In genomic region chr1:18462517-18462916, GRCh38 we compare ENCODE assay signal across 3 cellular contexts. TPM values are rescaled to one million over a fixed set of nuclear protein-coding genes. Genes with fewer than 3 reads are reported as not detected.
"Had no signal": no experiment of that assay in that cellular context is flagged by ENCODE, and none has a peak within 500 bp of the region (broad histone marks: within the 10 kb centered on the region; RNA-seq: fewer than 3 reads in every experiment).

No MANE protein-coding gene starts in this region.

RNA-seq across cellular contexts. Expression of gene KLHDC7A, which starts 18.2 kb away (rescaled TPM):
- total RNA-seq: temporal lobe, thoracic aorta, vagina had no signal
